1 cellular context compared by ENCODE assay signal in genomic region chr7:92260248-92260781, GRCh38.
TF ChIP-seq lines count a peak whose summit lies in the region.

No MANE protein-coding gene starts in this region.

TF ChIP-seq in A549, 52 proteins besides CTCF, POLR2A, EP300 and RAD21:
- TF ChIP-seq FOSL2 (IDR thresholded peaks at IDR 0.05), result no peak
- TF ChIP-seq FOSL2 (CRISPR knock-in tag; IDR thresholded peaks at IDR 0.05), result peak; percentile 47
- no peak for TF ChIP-seq SREBF2 (IDR thresholded peaks at IDR 0.05)
